11 cellular contexts compared by ENCODE assay signal in genomic region chr11:72078477-72078876, GRCh38. TPM values are rescaled to one million over a fixed set of nuclear protein-coding genes. Genes with fewer than 3 reads are reported as not detected.
DNase-seq lines count a peak whose midpoint lies in the region; ATAC-seq and TF ChIP-seq lines count a peak whose summit lies in the region.
"Had no signal": no experiment of that assay in that cellular context is flagged by ENCODE, and none has a peak within 500 bp of the region (broad histone marks: within the 10 kb centered on the region; RNA-seq: fewer than 3 reads in every experiment).

No MANE protein-coding gene starts in this region.

- in situ Hi-C loops in KBM-7 (cut with MboI; ENCODE audit: low pct_unique_long_range_greater_than_20kb, low sequenced_read_pairs), result no loop called here

- peak overlapping the region; percentile 85 for H3K4me3 Mint-ChIP-seq in stimulated activated naive CD8-positive, alpha-beta T cell treated with anti-CD3 and anti-CD28 coated beads, Interleukin-15, Interleukin-2, amounts not matched to agents 100 ng/mL and 50 ng/mL, for 24 hours
- H3K4me3 Mint-ChIP-seq in brain (peak overlapping the region; percentile 84 to 97 (median 92)), mesothelial cell of epicardium (peak overlapping the region; percentile 97)

- no peak for ATAC-seq in stimulated activated naive CD8-positive, alpha-beta T cell treated with anti-CD3 and anti-CD28 coated beads, Interleukin-15, Interleukin-2, amounts not matched to agents 100 U/mL and 50 U/mL, for 24 hours

- peaks cover 6% of the 10 kb centered on the region for H3K36me3 Mint-ChIP-seq in stimulated activated naive CD8-positive, alpha-beta T cell treated with anti-CD3 and anti-CD28 coated beads, Interleukin-15, Interleukin-2, amounts not matched to agents 100 ng/mL and 50 ng/mL, for 24 hours (ENCODE audit: low read depth)
- peaks cover 18% of the 10 kb centered on the region for H3K36me3 Mint-ChIP-seq in brain
- peaks cover 1% of the 10 kb centered on the region for H3K36me3 Mint-ChIP-seq in mesothelial cell of epicardium

- no peaks in the 10 kb centered on the region for H3K27me3 Mint-ChIP-seq in stimulated activated naive CD8-positive, alpha-beta T cell treated with anti-CD3 and anti-CD28 coated beads, Interleukin-15, Interleukin-2, amounts not matched to agents 100 ng/mL and 50 ng/mL, for 24 hours
- H3K27me3 Mint-ChIP-seq in brain, result peaks cover 7% of the 10 kb centered on the region
- H3K27me3 Mint-ChIP-seq in mesothelial cell of epicardium (ENCODE audit: low read depth), result no peaks in the 10 kb centered on the region

- H3K27ac Mint-ChIP-seq in stimulated activated naive CD8-positive, alpha-beta T cell treated with anti-CD3 and anti-CD28 coated beads, Interleukin-15, Interleukin-2, amounts not matched to agents 100 ng/mL and 50 ng/mL, for 24 hours, result peak overlapping the region; percentile 7
- H3K27ac Mint-ChIP-seq in brain (peak overlapping the region; percentile 25 to 98 (median 92)), mesothelial cell of epicardium (peak overlapping the region; percentile 91)

- DNase-seq in stimulated activated naive CD8-positive, alpha-beta T cell treated with anti-CD3 and anti-CD28 coated beads, Interleukin-15, Interleukin-2, amounts not matched to agents 100 U/mL and 50 U/mL, for 24 hours, result no peak
- no peak for DNase-seq in mesothelial cell of epicardium (ENCODE audit: low spot score in 2 of 2, unreplicated experiment in 2 of 2)
- no peak for DNase-seq in KBM-7
- DNase-seq in NCI-H446 treated with DMSO at 0.1 percent for 48 hours (lab: John Stamatoyannopoulos, UW), result no peak
- DNase-seq in GOT3 (lab: John Stamatoyannopoulos, UW), result no peak
- DNase-seq in NCI-H2196 (lab: John Stamatoyannopoulos, UW; ENCODE audit: unreplicated experiment), result no peak
- DNase-seq: central memory CD4-positive, alpha-beta T cell; DMS53; stimulated activated CD4-positive, alpha-beta T cell treated with anti-CD3 and anti-CD28 coated beads, Interleukin-2, amount 100 ng/mL, for 48 hours had no signal

- TF ChIP-seq CTCF in brain (conservative IDR thresholded peaks at IDR 0.05), result no peak
- TF ChIP-seq CTCF in mesothelial cell of epicardium (IDR thresholded peaks at IDR 0.05; ENCODE audit: unreplicated experiment), result no peak

- peaks cover 46% of the 10 kb centered on the region for H3K4me1 Mint-ChIP-seq in stimulated activated naive CD8-positive, alpha-beta T cell treated with anti-CD3 and anti-CD28 coated beads, Interleukin-15, Interleukin-2, amounts not matched to agents 100 ng/mL and 50 ng/mL, for 24 hours (ENCODE audit: low read depth)
- H3K4me1 Mint-ChIP-seq in brain (peaks cover 76% of the 10 kb centered on the region), mesothelial cell of epicardium (peaks cover 36% of the 10 kb centered on the region)

- H3K9me3 Mint-ChIP-seq in stimulated activated naive CD8-positive, alpha-beta T cell treated with anti-CD3 and anti-CD28 coated beads, Interleukin-15, Interleukin-2, amounts not matched to agents 100 ng/mL and 50 ng/mL, for 24 hours, result no peaks in the 10 kb centered on the region
- no peaks in the 10 kb centered on the region for H3K9me3 Mint-ChIP-seq in brain
- H3K9me3 Mint-ChIP-seq in mesothelial cell of epicardium, result no peaks in the 10 kb centered on the region

RNA-seq across cellular contexts. Expression of gene NUMA1, which starts 1.9 kb away (rescaled TPM):
- 419 TPM for polyA plus RNA-seq in brain (ENCODE audit: insufficient read depth, low read depth, low replicate concordance)
- total RNA-seq in mesothelial cell of epicardium, result 317 to 334 TPM (median 327 TPM) in 3 replicates

RNA-seq across cellular contexts. Expression of gene LRRC51, which starts 2.2 kb away (rescaled TPM):
- polyA plus RNA-seq in brain (ENCODE audit: insufficient read depth, low read depth, low replicate concordance), result 40.8 TPM
- 3.0 to 5.2 TPM (median 4.3 TPM) in 3 replicates for total RNA-seq in mesothelial cell of epicardium

RNA-seq across cellular contexts. Expression of gene LAMTOR1, which starts 24.6 kb away (rescaled TPM):
- polyA plus RNA-seq in brain (ENCODE audit: insufficient read depth, low read depth, low replicate concordance), result 180 TPM
- total RNA-seq in mesothelial cell of epicardium, result 69.1 to 76.5 TPM (median 74.2 TPM) in 3 replicates

RNA-seq across cellular contexts. Expression of gene TOMT, which starts 27.2 kb away (rescaled TPM):
- not detected for polyA plus RNA-seq in brain (ENCODE audit: insufficient read depth, low read depth, low replicate concordance)
- not detected in 3 replicates for total RNA-seq in mesothelial cell of epicardium

RNA-seq across cellular contexts. Expression of gene ANAPC15, which starts 34.0 kb away (rescaled TPM):
- 105 TPM for polyA plus RNA-seq in brain (ENCODE audit: insufficient read depth, low read depth, low replicate concordance)
- 39.3 to 39.5 TPM (median 39.4 TPM) in 3 replicates for total RNA-seq in mesothelial cell of epicardium

Comparison
In these comparisons a context has a peak if more than half of its experiments do, and no peak if none do; other contexts are left out.
1. H3K27ac Mint-ChIP-seq: peak in every context shown above with its lines; median percentile 92 in brain; 91 in mesothelial cell of epicardium; 7 in stimulated activated naive CD8-positive, alpha-beta T cell treated with anti-CD3 and anti-CD28 coated beads, Interleukin-15, Interleukin-2, amounts not matched to agents 100 ng/mL and 50 ng/mL, for 24 hours.